20 cellular contexts compared by ENCODE assay signal in genomic region chr5:17252543-17252942, GRCh38. TPM values are rescaled to one million over a fixed set of nuclear protein-coding genes. Genes with fewer than 3 reads are reported as not detected.
DNase-seq lines count a peak whose midpoint lies in the region; ATAC-seq, FAIRE-seq and TF ChIP-seq lines count a peak whose summit lies in the region.
"Had no signal": no experiment of that assay in that cellular context is flagged by ENCODE, and none has a peak within 500 bp of the region (broad histone marks: within the 10 kb centered on the region; RNA-seq: fewer than 3 reads in every experiment).

No MANE protein-coding gene starts in this region.

- intact Hi-C loops in left ventricle myocardium superior (cut with micrococcal nuclease) = no loop called here

- H3K27ac ChIP-seq in GM23248 (peak overlapping the region; percentile 22), trophoblast cell (ENCODE audit: low read depth, low read length) (no peak overlapping the region)
- H3K27ac ChIP-seq: gastroesophageal sphincter, right lobe of liver had no signal

- H4K12ac ChIP-seq in trophoblast cell (ENCODE audit: low read depth, low read length) = no peak overlapping the region

- H2AFZ ChIP-seq in GM23248 = no peak overlapping the region
- no peak overlapping the region for H2AFZ ChIP-seq in trophoblast cell (ENCODE audit: insufficient read depth, low read length, poor library complexity)

- no peak overlapping the region for H4K91ac ChIP-seq in trophoblast cell (ENCODE audit: low read depth, low read length)

- H3K4me1 ChIP-seq in GM23248 (ENCODE audit: insufficient read depth) = peaks cover 71% of the 10 kb centered on the region
- peaks cover 14% of the 10 kb centered on the region in 2 experiments for H3K4me1 ChIP-seq in trophoblast cell (ENCODE audit: control insufficient read depth in 1 of 2, insufficient read depth in 2 of 2, low read length in 2 of 2)
- H3K4me1 ChIP-seq: gastroesophageal sphincter, right lobe of liver had no signal

- WGBS in GM23248 (ENCODE audit: low coverage in 1 of 2, low lambda C conversion rate in 2 of 2, missing lambda C conversion rate in 2 of 2), 2 experiments = 4 to 7% methylated on average over 1 of the region's 1 CpG
- WGBS in trophoblast cell (ENCODE audit: extremely low coverage, insufficient coverage, insufficient read length) = no CpG with 5 or more reads among the region's 1 CpG

- TF ChIP-seq CTCF in epithelial cell of esophagus (IDR thresholded peaks at IDR 0.05; ENCODE audit: insufficient read depth, low read depth, low read length, missing control alignments) = no peak

- no peak overlapping the region for H3K14ac ChIP-seq in trophoblast cell (ENCODE audit: low read length)

- H4K8ac ChIP-seq in trophoblast cell (ENCODE audit: low read depth, low read length) = no peak overlapping the region

- H3K9me2 ChIP-seq in GM23248 (ENCODE audit: insufficient read depth) = no peaks in the 10 kb centered on the region

- FAIRE-seq in RCC 7860 (lab: Jason Lieb, UNC) = peak; percentile 81
- FAIRE-seq: K562 had no signal

- no peak overlapping the region for H3K9ac ChIP-seq in GM23248
- no peak overlapping the region for H3K9ac ChIP-seq in trophoblast cell (ENCODE audit: low read length)

- H3K36me3 ChIP-seq in GM23248 (ENCODE audit: low read depth) (0 out of 2 replicates have a peak, but pooled peaks cover 2% of the 10 kb centered on the region), trophoblast cell (ENCODE audit: control insufficient read depth in 1 of 2, insufficient read depth in 2 of 2, low read length in 2 of 2) (peaks cover 6 to 8% of the 10 kb centered on the region in 2 experiments)
- H3K36me3 ChIP-seq: gastroesophageal sphincter, right lobe of liver had no signal

- no peak overlapping the region for H2BK5ac ChIP-seq in trophoblast cell (ENCODE audit: low read depth, low read length, poor library complexity)

- H4K20me1 ChIP-seq in GM23248 (ENCODE audit: insufficient read depth) = 0 out of 2 replicates have a peak, but pooled peaks cover 3% of the 10 kb centered on the region

- no peak overlapping the region for H3K23ac ChIP-seq in trophoblast cell (ENCODE audit: low read length)

- H3K4me3 ChIP-seq in GM23248 = 0 out of 2 replicates have a peak overlapping the region, but pooled peaks have one; percentile 21
- H3K4me3 ChIP-seq in epithelial cell of esophagus (ENCODE audit: low read length) = no peak overlapping the region
- H3K4me3 ChIP-seq in trophoblast cell (ENCODE audit: low read depth, low read length) = no peak overlapping the region
- H3K4me3 ChIP-seq: gastroesophageal sphincter, K562, right lobe of liver had no signal

- H2BK12ac ChIP-seq in trophoblast cell (ENCODE audit: low read length) = no peak overlapping the region

- DNase-seq in GM23248 = peak; percentile 37
- peak; percentile 42 for DNase-seq in RCC 7860 (ENCODE audit: low spot score)
- peak; percentile 48 for DNase-seq in epithelial cell of esophagus (ENCODE audit: low read depth)
- peak; percentile 33 to 92 for DNase-seq in trophoblast cell
- no peak for DNase-seq in HEK293T (ENCODE audit: extremely low spot score)
- DNase-seq in NCI-H2107 (lab: John Stamatoyannopoulos, UW) = no peak
- no peak for DNase-seq in AG08396 (ENCODE audit: low spot score)
- no peak for DNase-seq in left ventricle myocardium superior
- DNase-seq: activated effector memory CD4-positive, alpha-beta T cell treated with Interleukin-2 at 50 U/mL for 16 hours; aorta; cortex of kidney; H7; NCI-H524 treated with DMSO at 0.1 percent for 48 hours; nucleus accumbens; right lobe of liver; stimulated activated CD4-positive, alpha-beta T cell treated with anti-CD3 and anti-CD28 coated beads, Interleukin-1b, Interleukin-23, amount 100 ng/mL, for 48 hours; stimulated activated naive CD8-positive, alpha-beta T cell treated with anti-CD3 and anti-CD28 coated beads, Interleukin-15, amount 100 ng/mL, for 72 hours; T1000 had no signal

- no peak for ATAC-seq in left ventricle myocardium superior
- ATAC-seq: gastroesophageal sphincter; K562; right lobe of liver; stimulated activated naive CD8-positive, alpha-beta T cell treated with anti-CD3 and anti-CD28 coated beads, Interleukin-15, amount 100 ng/mL, for 72 hours had no signal

- peaks cover 7% of the 10 kb centered on the region for H3K79me1 ChIP-seq in trophoblast cell (ENCODE audit: low read length)

- H2AK5ac ChIP-seq in trophoblast cell (ENCODE audit: low read length) = no peak overlapping the region

- CTCF ChIA-PET in HEK293T (lab: Yijun Ruan, JAX) = no interaction called here

- H3K4ac ChIP-seq in trophoblast cell (ENCODE audit: low read depth, low read length) = peak overlapping the region; percentile 54

- peaks cover 65% of the 10 kb centered on the region for H3F3A ChIP-seq in GM23248 (ENCODE audit: insufficient read depth)

- no peak overlapping the region for H2BK120ac ChIP-seq in trophoblast cell (ENCODE audit: insufficient read depth, low read length, poor library complexity)

- H3K4me2 ChIP-seq in GM23248 (ENCODE audit: unreplicated experiment) = peak overlapping the region; percentile 45
- H3K4me2 ChIP-seq in trophoblast cell (ENCODE audit: low read length) = no peak overlapping the region

- POLR2A ChIA-PET in HEK293T (lab: Yijun Ruan, JAX) = no interaction called here

- no peak overlapping the region for H3K18ac ChIP-seq in trophoblast cell (ENCODE audit: low read length)

- in situ Hi-C loops in GM23248 (cut with MboI) = no loop called here

- no peaks in the 10 kb centered on the region for H3K27me3 ChIP-seq in GM23248 (replicated peaks; ENCODE audit: insufficient read depth)
- H3K27me3 ChIP-seq in trophoblast cell (ENCODE audit: insufficient read depth, low read length) = no peaks in the 10 kb centered on the region
- H3K27me3 ChIP-seq: gastroesophageal sphincter, right lobe of liver had no signal

- no peaks in the 10 kb centered on the region for H3K9me3 ChIP-seq in GM23248 (ENCODE audit: low read depth)
- H3K9me3 ChIP-seq in trophoblast cell (ENCODE audit: insufficient read depth, low read depth, low read length) = no peaks in the 10 kb centered on the region
- H3K9me3 ChIP-seq: gastroesophageal sphincter, right lobe of liver had no signal

- H3K79me2 ChIP-seq in GM23248 (ENCODE audit: insufficient read depth) = peaks cover 97% of the 10 kb centered on the region
- peaks cover 14% of the 10 kb centered on the region for H3K79me2 ChIP-seq in trophoblast cell (ENCODE audit: control insufficient read depth, insufficient read depth, low read length, poor library complexity)

TF ChIP-seq in HEK293T, 16 proteins besides CTCF, POLR2A, EP300 and RAD21:
- TF ChIP-seq PKNOX1 (IDR thresholded peaks at IDR 0.05) (no peak), CTBP1 (IDR thresholded peaks at IDR 0.05; ENCODE audit: borderline replicate concordance) (no peak), TARDBP (IDR thresholded peaks at IDR 0.05) (no peak), SUZ12 (IDR thresholded peaks at IDR 0.05) (no peak)
TF ChIP-seq in HEK293T: peak in this region for 0.

RNA-seq across cellular contexts. Expression of gene BASP1, which starts 35.1 kb away (rescaled TPM):
- total RNA-seq in GM23248 (2014; rRNA removed; shearing (Covaris generic)) = 121 and 124 TPM in 2 replicates
- polyA plus RNA-seq in GM23248 (2016; fragmentation: Nextera tagmentation; extraction: Ambion mirVana) = 58.4 and 60.4 TPM in 2 replicates
- polyA plus RNA-seq in trophoblast cell (2013) = 550 and 590 TPM in 2 replicates
- total RNA-seq in left ventricle myocardium superior = 2.0 TPM
- polyA plus RNA-seq: K562 had no signal

Comparison
In these comparisons a context has a peak if more than half of its experiments do, and no peak if none do; other contexts are left out.
1. DNase-seq: peak in GM23248 (single experiment), RCC 7860 (single experiment), epithelial cell of esophagus (single experiment) and trophoblast cell (2 of 2); none in HEK293T (single experiment), NCI-H2107 (single experiment), AG08396 (single experiment) and left ventricle myocardium superior (single experiment).
2. RNA of gene BASP1, which starts 35.1 kb away (total RNA-seq): 121 to 124 TPM in GM23248; 2.0 TPM in left ventricle myocardium superior (single experiment); every median in the first group is over 10 times any median in the second.